ENCODE assay signal across 8 cellular contexts in genomic region chr6:161273752-161274487, GRCh38. TPM values are rescaled to one million over a fixed set of nuclear protein-coding genes. Genes with fewer than 3 reads are reported as not detected.
DNase-seq lines count a peak whose midpoint lies in the region; ATAC-seq, FAIRE-seq and TF ChIP-seq lines count a peak whose summit lies in the region.

Gene AGPAT4 (minus strand): TSS chr6:161274061. CDS start chr6:161232213, 41,848 bp downstream.

- no peaks in the 10 kb centered on the region for H3K36me3 ChIP-seq in astrocyte (ENCODE audit: insufficient read depth, low read length)
- no peaks in the 10 kb centered on the region for H3K36me3 ChIP-seq in rectal smooth muscle tissue (ENCODE audit: control insufficient read depth, insufficient read depth, low read length)

- H3K27me3 Mint-ChIP-seq in T-helper 17 cell (no peaks in the 10 kb centered on the region), astrocyte (ENCODE audit: low read depth, unreplicated experiment) (no peaks in the 10 kb centered on the region)

- ATAC-seq in GM18499 (IDR thresholded peaks at IDR 0.05; ENCODE audit: insufficient read depth, unreplicated experiment): peak; percentile 100
- ATAC-seq in HG02852 (IDR thresholded peaks at IDR 0.05; ENCODE audit: unreplicated experiment): peak; percentile 98
- peak; percentile 93 for ATAC-seq in T-helper 17 cell

- peak; percentile 97 for FAIRE-seq in astrocyte (lab: Jason Lieb, UNC)

- H3K9me3 ChIP-seq in T-helper 17 cell (ENCODE audit: control insufficient read depth, low read length, poor library complexity, severe bottlenecking) (no peaks in the 10 kb centered on the region), astrocyte (ENCODE audit: insufficient read depth, low read depth, low read length) (no peaks in the 10 kb centered on the region)

- H3K4me1 Mint-ChIP-seq in T-helper 17 cell (peaks cover 25% of the 10 kb centered on the region), astrocyte (ENCODE audit: low read depth, unreplicated experiment) (peaks cover 18% of the 10 kb centered on the region)

- peak within 1 kb of the TSS; percentile 93 for H3K27ac ChIP-seq in astrocyte (ENCODE audit: low read depth, low read length)
- peak within 1 kb of the TSS; percentile 74 for H3K27ac ChIP-seq in rectal smooth muscle tissue (ENCODE audit: low read depth, low read length)

- DNase-seq in NCI-H146 treated with DMSO at 0.1 percent for 48 hours (lab: John Stamatoyannopoulos, UW; ENCODE audit: unreplicated experiment) (peak; percentile 99), T-helper 17 cell (peak; percentile 32 to 60 (median 53)), astrocyte (ENCODE audit: low read depth) (peak; percentile 97), hepatic stellate cell (ENCODE audit: low spot score) (peak; percentile 95), HuH-7.5 (ENCODE audit: low spot score) (no peak)

- peaks cover 30% of the 10 kb centered on the region for H4K20me1 ChIP-seq in astrocyte (ENCODE audit: insufficient read depth, low read length)

- peaks cover 44% of the 10 kb centered on the region for H3K79me2 ChIP-seq in astrocyte (ENCODE audit: insufficient read depth, low read length)

- peak within 1 kb of the TSS; percentile 88 for H3K9ac ChIP-seq in astrocyte (ENCODE audit: low read length)
- H3K9ac ChIP-seq in rectal smooth muscle tissue (ENCODE audit: low read length): peak within 1 kb of the TSS; percentile 80

- H3K4me3 ChIP-seq in astrocyte (ENCODE audit: insufficient read depth, low read depth, low read length) (peak within 1 kb of the TSS; percentile 79), rectal smooth muscle tissue (ENCODE audit: low read length) (peak within 1 kb of the TSS; percentile 74)

- no peaks in the 10 kb centered on the region for H3K27me3 ChIP-seq in astrocyte (ENCODE audit: insufficient read depth, low read length)
- H3K27me3 ChIP-seq in rectal smooth muscle tissue (ENCODE audit: control insufficient read depth, insufficient read depth, low read length): no peaks in the 10 kb centered on the region

- peak within 1 kb of the TSS; percentile 88 for H2AFZ ChIP-seq in astrocyte (ENCODE audit: low read depth, low read length)

- H3K4me3 Mint-ChIP-seq in T-helper 17 cell (peak within 1 kb of the TSS; percentile 95), astrocyte (ENCODE audit: unreplicated experiment) (peak within 1 kb of the TSS; percentile 91)

- H3K9me3 Mint-ChIP-seq in astrocyte (ENCODE audit: unreplicated experiment): no peaks in the 10 kb centered on the region

- no peak for TF ChIP-seq CTCF in astrocyte (IDR thresholded peaks at IDR 0.05; ENCODE audit: insufficient read depth, low read depth, low read length)

- H3K4me2 ChIP-seq in astrocyte (ENCODE audit: low read length): peak within 1 kb of the TSS; percentile 93

- peaks cover 6% of the 10 kb centered on the region for H3K36me3 Mint-ChIP-seq in T-helper 17 cell (ENCODE audit: low read depth)
- H3K36me3 Mint-ChIP-seq in astrocyte (ENCODE audit: low read depth, unreplicated experiment): no peaks in the 10 kb centered on the region

- peak within 1 kb of the TSS; percentile 97 for H3K27ac Mint-ChIP-seq in T-helper 17 cell
- H3K27ac Mint-ChIP-seq in astrocyte (ENCODE audit: unreplicated experiment): peak within 1 kb of the TSS; percentile 95

- H3K4me1 ChIP-seq in astrocyte (ENCODE audit: insufficient read depth, low read length) (peaks cover 4% of the 10 kb centered on the region), rectal smooth muscle tissue (ENCODE audit: control insufficient read depth, insufficient read depth, low read length) (peaks cover 10% of the 10 kb centered on the region)

RNA-seq across cellular contexts. Expression of gene AGPAT4, which starts in this region (rescaled TPM):
- total RNA-seq in T-helper 17 cell (10 to 100 TPM; 15.9 to 19.2 TPM), astrocyte (27.2 and 27.9 TPM in 2 replicates)
